21 cellular contexts compared by ENCODE assay signal in the genomic region with DNA sequence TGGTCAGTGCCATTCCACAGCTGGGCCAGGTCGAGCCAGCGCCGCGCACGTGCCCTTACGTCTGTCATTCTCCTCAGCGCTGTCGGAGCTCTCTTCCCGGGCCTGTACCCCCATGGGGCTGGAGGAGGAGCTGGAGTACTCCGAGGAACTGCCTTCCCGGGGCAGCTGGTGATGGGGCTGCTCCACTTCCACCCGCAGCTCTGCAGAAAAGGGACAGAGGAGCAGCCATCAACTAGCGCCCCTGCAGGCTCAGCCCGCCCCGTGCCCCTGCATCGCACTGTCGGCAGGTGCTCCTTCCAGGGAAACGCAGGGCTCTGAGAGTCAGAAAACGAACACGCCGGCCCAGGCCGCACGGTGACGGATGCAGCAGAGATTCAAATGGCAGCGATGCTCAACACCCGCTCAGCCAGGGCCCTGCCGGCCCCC.
"Had no signal": no experiment of that assay in that cellular context is flagged by ENCODE, and none has a peak within 500 bp of the region (broad histone marks: within the 10 kb centered on the region; RNA-seq: fewer than 3 reads in every experiment).

No MANE protein-coding gene starts in this region.

- H3K4me3 ChIP-seq: colonic mucosa, esophagus muscularis mucosa, gastrocnemius medialis, lower lobe of right lung, psoas muscle, skin epidermis had no signal

- ATAC-seq: gastrocnemius medialis, left lobe of liver, lower lobe of right lung, psoas muscle, sciatic nerve had no signal

- H3K4me1 Mint-ChIP-seq: memory B cell, naive B cell, nephron had no signal

- H3K79me2 ChIP-seq: parathyroid adenoma had no signal

- H3K4me3 Mint-ChIP-seq: memory B cell, naive B cell, nephron had no signal

- DNase-seq: cerebellar nuclear complex; colonic mucosa; effector CD4-positive, alpha-beta T cell; gastrocnemius medialis; islet precursor cell; lower lobe of right lung; midbrain; naive B cell; psoas muscle; retina; stimulated activated CD4-positive, alpha-beta T cell treated with anti-CD3 and anti-CD28 coated beads, Interleukin-12 subunit alpha, Interleukin-12 subunit beta, amount 100 ng/mL, for 4 hours; stimulated activated naive CD4-positive, alpha-beta T cell treated with Interleukin-2 at 50 U/mL for 16 hours; trophoblast cell had no signal

- H3K9me3 ChIP-seq: colonic mucosa, esophagus muscularis mucosa, gastrocnemius medialis, lower lobe of right lung, psoas muscle had no signal

- H3K4me1 ChIP-seq: colonic mucosa, gastrocnemius medialis, lower lobe of right lung, parathyroid adenoma, psoas muscle had no signal

- H3K9me3 Mint-ChIP-seq: memory B cell, naive B cell, nephron had no signal

- H3K27ac ChIP-seq: colonic mucosa, epithelial cell of prostate, esophagus muscularis mucosa, gastrocnemius medialis, lower lobe of right lung, parathyroid adenoma, psoas muscle, skin epidermis had no signal

- H3K36me3 Mint-ChIP-seq: naive B cell had no signal

- H3K27me3 ChIP-seq: colonic mucosa, esophagus muscularis mucosa, gastrocnemius medialis had no signal

- H2AFZ ChIP-seq: parathyroid adenoma had no signal

- H3K27ac Mint-ChIP-seq: memory B cell, naive B cell had no signal

- H3K27me3 Mint-ChIP-seq: naive B cell had no signal
